ENCODE assay signal across 30 cellular contexts in genomic region chr15:73787621-73788020, GRCh38. TPM values are rescaled to one million over a fixed set of nuclear protein-coding genes. Genes with fewer than 3 reads are reported as not detected.
"Had no signal": no experiment of that assay in that cellular context is flagged by ENCODE, and none has a peak within 500 bp of the region (broad histone marks: within the 10 kb centered on the region; RNA-seq: fewer than 3 reads in every experiment).

No MANE protein-coding gene starts in this region.

- H3K4me1 ChIP-seq: adrenal gland, ascending aorta, Peyer's patch, SJCRH30 had no signal

- H3K9me2 ChIP-seq: SK-N-SH had no signal

- DNase-seq: activated CD4-positive, alpha-beta T cell treated with anti-CD3 and anti-CD28 coated beads for 4 hours; activated CD8-positive, alpha-beta memory T cell treated with anti-CD3 and anti-CD28 coated beads, Interleukin-2, amount 50 U/mL, for 48 hours; activated CD8-positive, alpha-beta T cell treated with anti-CD3 and anti-CD28 coated beads, Interleukin-2, amount 10 ng/mL, durations not matched to agents 7 days and 5 days; activated naive CD4-positive, alpha-beta T cell treated with anti-CD3 and anti-CD28 coated beads, Interleukin-2, amount 50 U/mL, for 16 hours; activated naive CD8-positive, alpha-beta T cell treated with anti-CD3 and anti-CD28 coated beads, Interleukin-2, amount 10 ng/mL, durations not matched to agents 7 days and 5 days; activated T-cell treated with anti-CD3 and anti-CD28 coated beads, Interleukin-2, amount 50 U/mL, for 1 hour; adrenal gland; body of pancreas; caudate nucleus; Karpas-422; NCI-H1048; NCI-H1694; NCI-H2029; NCI-H2107; NCI-H2171 treated with DMSO at 0.1 percent for 48 hours; NCI-H345; NCI-H510A treated with DMSO at 0.1 percent for 48 hours; NCI-H69; NK-92 treated with Interleukin-12 subunit alpha and Interleukin-12 subunit beta, amount 100 ng/mL, for 24 hours; OCI-M1; Peyer's patch; Right ventricle myocardium superior; SJCRH30; SK-N-SH; T-helper 1 cell had no signal

- H3K9me3 Mint-ChIP-seq: activated naive CD8-positive, alpha-beta T cell treated with anti-CD3 and anti-CD28 coated beads, Interleukin-2, amount 10 ng/mL, durations not matched to agents 7 days and 5 days had no signal

- H3K4me1 Mint-ChIP-seq: activated naive CD8-positive, alpha-beta T cell treated with anti-CD3 and anti-CD28 coated beads, Interleukin-2, amount 10 ng/mL, durations not matched to agents 7 days and 5 days had no signal

- H3K36me3 ChIP-seq: adrenal gland, ascending aorta, Peyer's patch, SJCRH30 had no signal

- H3K27me3 ChIP-seq: adrenal gland, ascending aorta, body of pancreas, Peyer's patch, SJCRH30 had no signal

- H3K36me3 Mint-ChIP-seq: activated naive CD8-positive, alpha-beta T cell treated with anti-CD3 and anti-CD28 coated beads, Interleukin-2, amount 10 ng/mL, durations not matched to agents 7 days and 5 days had no signal

- FAIRE-seq: K562 had no signal

- ATAC-seq: activated CD8-positive, alpha-beta T cell treated with anti-CD3 and anti-CD28 coated beads, Interleukin-2, amount 10 ng/mL, durations not matched to agents 7 days and 5 days; body of pancreas; K562 had no signal

- H3K4me2 ChIP-seq: SK-N-SH had no signal

- H3K27ac ChIP-seq: adrenal gland, ascending aorta, body of pancreas, Peyer's patch, RWPE1, SJCRH30, VCaP had no signal

- H3K4me3 Mint-ChIP-seq: activated CD8-positive, alpha-beta T cell treated with anti-CD3 and anti-CD28 coated beads, Interleukin-2, amount 10 ng/mL, durations not matched to agents 7 days and 5 days; activated naive CD8-positive, alpha-beta T cell treated with anti-CD3 and anti-CD28 coated beads, Interleukin-2, amount 10 ng/mL, durations not matched to agents 7 days and 5 days had no signal

- H3K9me3 ChIP-seq: adrenal gland, ascending aorta, body of pancreas, Peyer's patch, SJCRH30, SK-N-SH had no signal

- H3K9ac ChIP-seq: SK-N-SH had no signal

- H3K4me3 ChIP-seq: adrenal gland, ascending aorta, body of pancreas, K562, Peyer's patch, SJCRH30 had no signal

- H3K27ac Mint-ChIP-seq: activated CD8-positive, alpha-beta T cell treated with anti-CD3 and anti-CD28 coated beads, Interleukin-2, amount 10 ng/mL, durations not matched to agents 7 days and 5 days; activated naive CD8-positive, alpha-beta T cell treated with anti-CD3 and anti-CD28 coated beads, Interleukin-2, amount 10 ng/mL, durations not matched to agents 7 days and 5 days had no signal

RNA-seq across cellular contexts. Expression of gene INSYN1, which starts 34.5 kb away (rescaled TPM):
- total RNA-seq: activated CD8-positive, alpha-beta T cell treated with anti-CD3 and anti-CD28 coated beads, Interleukin-2, amount 10 ng/mL, durations not matched to agents 7 days and 5 days; activated naive CD8-positive, alpha-beta T cell treated with anti-CD3 and anti-CD28 coated beads, Interleukin-2, amount 10 ng/mL, durations not matched to agents 7 days and 5 days; K562; SJCRH30; T-helper 2 cell treated with Interferon-gamma antibody and Interleukin-4, amounts not matched to agents 100 ng/mL and 5 ng/mL, for 36 hours had no signal
- polyA plus RNA-seq: K562 had no signal
